2 cellular contexts compared by ENCODE assay signal in genomic region chr5:813575-813974, GRCh38. TPM values are rescaled to one million over a fixed set of nuclear protein-coding genes. Genes with fewer than 3 reads are reported as not detected.
"Had no signal": no experiment of that assay in that cellular context is flagged by ENCODE, and none has a peak within 500 bp of the region (broad histone marks: within the 10 kb centered on the region; RNA-seq: fewer than 3 reads in every experiment).

No MANE protein-coding gene starts in this region.

RNA-seq across cellular contexts. Expression of gene ZDHHC11B, which starts 29.0 kb away (rescaled TPM):
- total RNA-seq: M059J, RPMI7951 had no signal
